ENCODE assay signal across 26 cellular contexts in the genomic region with DNA sequence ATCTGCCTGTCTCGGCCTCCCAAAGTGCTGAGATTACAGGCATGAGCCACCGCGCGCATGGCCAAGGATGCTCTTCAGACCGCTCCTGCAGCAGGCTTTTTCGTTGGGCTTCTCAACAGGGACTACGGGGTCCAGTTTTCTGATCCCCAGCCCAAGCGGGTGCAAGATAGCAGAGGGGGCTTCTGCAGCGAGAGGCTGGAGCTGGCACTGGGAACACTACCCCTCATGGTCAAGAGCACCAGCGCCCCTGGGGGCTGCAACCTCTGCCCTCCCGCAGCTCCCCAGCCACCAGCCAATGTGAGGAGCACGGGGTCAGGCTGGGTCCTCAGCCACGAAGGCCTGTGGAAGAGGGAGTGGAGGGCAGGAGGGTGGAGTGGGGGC.
"Had no signal": no experiment of that assay in that cellular context is flagged by ENCODE, and none has a peak within 500 bp of the region (broad histone marks: within the 10 kb centered on the region; RNA-seq: fewer than 3 reads in every experiment).

No MANE protein-coding gene starts in this region.

- ATAC-seq: esophagus mucosa; gastrocnemius medialis; heart left ventricle; left lobe of liver; mucosa of descending colon; natural killer cell treated with Interleukin-12 subunit alpha and Interleukin-12 subunit beta and Interleukin-15 and Interleukin-18, amount 100 ng/mL, for 72 hours; right cardiac atrium; stimulated activated naive CD8-positive, alpha-beta T cell treated with anti-CD3 and anti-CD28 coated beads, Interleukin-15, amount 100 ng/mL, for 72 hours had no signal

- H3K27ac ChIP-seq: epithelial cell of prostate, gastrocnemius medialis, heart left ventricle, hepatocyte, prostate gland, skin epidermis, thyroid gland, vagina had no signal

- H3K4me2 ChIP-seq: hepatocyte had no signal

- H3K4me3 Mint-ChIP-seq: endodermal cell; mesothelial cell of epicardium; natural killer cell treated with Interleukin-12 subunit alpha and Interleukin-12 subunit beta and Interleukin-15 and Interleukin-18, amount 100 ng/mL, for 72 hours; neural crest cell; stimulated activated naive CD8-positive, alpha-beta T cell treated with anti-CD3 and anti-CD28 coated beads, Interleukin-15, amount 100 ng/mL, for 72 hours had no signal

- H3K9me3 Mint-ChIP-seq: endodermal cell; mesothelial cell of epicardium; naive B cell; natural killer cell treated with Interleukin-12 subunit alpha and Interleukin-12 subunit beta and Interleukin-15 and Interleukin-18, amount 100 ng/mL, for 72 hours; neural crest cell; stimulated activated naive CD8-positive, alpha-beta T cell treated with anti-CD3 and anti-CD28 coated beads, Interleukin-15, amount 100 ng/mL, for 72 hours had no signal

- H3K27ac Mint-ChIP-seq: endodermal cell; mesothelial cell of epicardium; natural killer cell treated with Interleukin-12 subunit alpha and Interleukin-12 subunit beta and Interleukin-15 and Interleukin-18, amount 100 ng/mL, for 72 hours; stimulated activated naive CD8-positive, alpha-beta T cell treated with anti-CD3 and anti-CD28 coated beads, Interleukin-15, amount 100 ng/mL, for 72 hours had no signal

- H2AFZ ChIP-seq: hepatocyte had no signal

- H3K27me3 ChIP-seq: gastrocnemius medialis, heart left ventricle, hepatocyte, spleen, thyroid gland, vagina had no signal

- H3K4me1 Mint-ChIP-seq: endodermal cell had no signal

- H3K27me3 Mint-ChIP-seq: naive B cell; natural killer cell treated with Interleukin-12 subunit alpha and Interleukin-12 subunit beta and Interleukin-15 and Interleukin-18, amount 100 ng/mL, for 72 hours; stimulated activated naive CD8-positive, alpha-beta T cell treated with anti-CD3 and anti-CD28 coated beads, Interleukin-15, amount 100 ng/mL, for 72 hours had no signal

- DNase-seq: cortex of kidney; effector CD8-positive, alpha-beta T cell; endodermal cell; foreskin fibroblast; gastrocnemius medialis; mesenchymal stem cell; mucosa of descending colon; naive B cell; right cardiac atrium; spleen; stimulated activated CD4-positive, alpha-beta T cell treated with anti-CD3 and anti-CD28 coated beads, Interleukin-4, amount 100 ng/mL, for 4 hours; stimulated activated naive CD4-positive, alpha-beta T cell; stimulated activated naive CD8-positive, alpha-beta T cell treated with anti-CD3 and anti-CD28 coated beads, Interleukin-15, amount 100 ng/mL, for 72 hours; trophoblast cell had no signal

- H3K4me3 ChIP-seq: gastrocnemius medialis, heart left ventricle, hepatocyte, mucosa of descending colon, prostate gland, skin epidermis, spleen, thyroid gland, vagina had no signal

- H3K9me3 ChIP-seq: gastrocnemius medialis, heart left ventricle, mucosa of descending colon, prostate gland, spleen, thyroid gland, vagina had no signal
